ENCODE assay signal across 12 cellular contexts in the genomic region with DNA sequence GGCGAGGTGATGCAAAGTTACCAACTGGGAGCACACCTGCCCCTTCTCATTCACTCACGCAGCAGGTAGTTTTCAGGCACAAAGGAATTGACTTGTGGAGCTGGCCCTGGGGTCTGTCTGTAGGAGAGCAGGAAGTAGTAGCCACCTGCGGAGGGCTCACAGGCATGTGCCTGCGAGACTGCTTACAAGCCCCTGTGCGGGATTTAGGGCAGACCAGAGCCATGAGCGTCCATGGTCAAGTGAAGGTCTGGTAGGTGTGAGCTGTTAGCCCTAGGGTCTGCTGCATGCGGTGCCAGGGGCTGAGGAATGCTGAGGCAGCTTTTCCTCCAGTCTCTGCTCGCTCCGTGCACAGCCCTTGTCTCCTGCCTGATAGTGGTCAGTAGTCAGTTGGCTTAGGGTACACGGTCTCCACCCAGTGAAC. TPM values are rescaled to one million over a fixed set of nuclear protein-coding genes. Genes with fewer than 3 reads are reported as not detected.
A peak's percentile ranks its signal among the peaks of the same experiment; 100 is the strongest.
DNase-seq lines count a peak whose midpoint lies in the region; ATAC-seq and TF ChIP-seq lines count a peak whose summit lies in the region.
"Had no signal": no experiment of that assay in that cellular context is flagged by ENCODE, and none has a peak within 500 bp of the region (broad histone marks: within the 10 kb centered on the region; RNA-seq: fewer than 3 reads in every experiment).

No MANE protein-coding gene starts in this region.

- H3K27ac Mint-ChIP-seq in activated CD4-positive, alpha-beta T cell treated with anti-CD3 and anti-CD28 coated beads, Interleukin-2, amount 10 ng/mL, durations not matched to agents 7 days and 5 days = peak overlapping the region; percentile 97
- H3K27ac Mint-ChIP-seq in T-helper 17 cell = peak overlapping the region; percentile 99
- peak overlapping the region; percentile 98 for H3K27ac Mint-ChIP-seq in stimulated activated naive CD8-positive, alpha-beta T cell treated with anti-CD3 and anti-CD28 coated beads, Interleukin-15, Interleukin-2, amounts not matched to agents 100 ng/mL and 50 ng/mL, for 24 hours

- H3K4me3 ChIP-seq in esophagus (ENCODE audit: low read depth in 1 of 2, low read length in 2 of 2) = no peak overlapping the region
- H3K4me3 ChIP-seq in gastroesophageal sphincter = no peak overlapping the region

- H3K27ac ChIP-seq in esophagus (ENCODE audit: low read depth in 2 of 2, low read length in 1 of 2) (peak overlapping the region; percentile 4 to 34), gastroesophageal sphincter (peak overlapping the region in 2 of 4 donors; percentile 73), caudate nucleus (ENCODE audit: low read depth, low read length) (no peak overlapping the region)
- H3K27ac ChIP-seq: VCaP had no signal

- H3K36me3 ChIP-seq in esophagus (ENCODE audit: control insufficient read depth in 2 of 2, insufficient read depth in 2 of 2, low read length in 1 of 2) (no peaks in the 10 kb centered on the region), gastroesophageal sphincter (no peaks in the 10 kb centered on the region)

- POLR2A ChIA-PET in activated CD4-positive, alpha-beta T cell treated with anti-CD3 and anti-CD28 coated beads, Interleukin-2, amount 10 ng/mL, durations not matched to agents 7 days and 5 days (lab: Charles Lee) = interaction anchor here (0.6 to 1.6 kb wide), 4 partner anchors 10 to 1598 kb away, joined by 3 to 4 read pairs (median 4); no protein-coding TSS in a partner anchor

- CTCF ChIA-PET in activated CD4-positive, alpha-beta T cell treated with anti-CD3 and anti-CD28 coated beads, Interleukin-2, amount 10 ng/mL, durations not matched to agents 7 days and 5 days (lab: Charles Lee) = interaction anchor here (0.6 to 7.1 kb wide), 6 partner anchors 11 to 799 kb away, joined by 3 to 60 read pairs (median 8); partner anchors contain the start of gene ACTR1B

- peaks cover 56% of the 10 kb centered on the region for H3K36me3 Mint-ChIP-seq in activated CD4-positive, alpha-beta T cell treated with anti-CD3 and anti-CD28 coated beads, Interleukin-2, amount 10 ng/mL, durations not matched to agents 7 days and 5 days (ENCODE audit: low read depth)
- no peaks in the 10 kb centered on the region for H3K36me3 Mint-ChIP-seq in T-helper 17 cell (ENCODE audit: low read depth)
- H3K36me3 Mint-ChIP-seq in stimulated activated naive CD8-positive, alpha-beta T cell treated with anti-CD3 and anti-CD28 coated beads, Interleukin-15, Interleukin-2, amounts not matched to agents 100 ng/mL and 50 ng/mL, for 24 hours (ENCODE audit: low read depth) = peaks cover 3% of the 10 kb centered on the region

- H3K27me3 Mint-ChIP-seq in activated CD4-positive, alpha-beta T cell treated with anti-CD3 and anti-CD28 coated beads, Interleukin-2, amount 10 ng/mL, durations not matched to agents 7 days and 5 days = no peaks in the 10 kb centered on the region
- H3K27me3 Mint-ChIP-seq in T-helper 17 cell = no peaks in the 10 kb centered on the region
- H3K27me3 Mint-ChIP-seq in stimulated activated naive CD8-positive, alpha-beta T cell treated with anti-CD3 and anti-CD28 coated beads, Interleukin-15, Interleukin-2, amounts not matched to agents 100 ng/mL and 50 ng/mL, for 24 hours = no peaks in the 10 kb centered on the region

- no peak for TF ChIP-seq CTCF in gastroesophageal sphincter (IDR thresholded peaks at IDR 0.05)

- TF ChIP-seq POLR2A in gastroesophageal sphincter (IDR thresholded peaks at IDR 0.05) = no peak

- no peaks in the 10 kb centered on the region for H3K27me3 ChIP-seq in esophagus (ENCODE audit: control insufficient read depth in 1 of 2, insufficient read depth in 2 of 2, low read length in 2 of 2)
- H3K27me3 ChIP-seq in gastroesophageal sphincter = no peaks in the 10 kb centered on the region

- H3K9me3 ChIP-seq in T-helper 17 cell (ENCODE audit: control insufficient read depth, low read length, poor library complexity, severe bottlenecking) = no peaks in the 10 kb centered on the region
- H3K9me3 ChIP-seq in esophagus (ENCODE audit: control insufficient read depth in 2 of 2, insufficient read depth in 1 of 2, low read depth in 1 of 2, low read length in 1 of 2) = no peaks in the 10 kb centered on the region
- no peaks in the 10 kb centered on the region for H3K9me3 ChIP-seq in gastroesophageal sphincter

- WGBS in esophagus, 2 donors = 80 to 83% methylated on average over 10 of the region's 10 CpGs
- 93 to 100% methylated on average over 1 to 4 of the region's 10 CpGs for WGBS in gastroesophageal sphincter (ENCODE audit: low coverage in 1 of 2), 2 donors

- H3K4me1 Mint-ChIP-seq in activated CD4-positive, alpha-beta T cell treated with anti-CD3 and anti-CD28 coated beads, Interleukin-2, amount 10 ng/mL, durations not matched to agents 7 days and 5 days = peaks cover 93% of the 10 kb centered on the region
- peaks cover 80% of the 10 kb centered on the region for H3K4me1 Mint-ChIP-seq in T-helper 17 cell
- H3K4me1 Mint-ChIP-seq in stimulated activated naive CD8-positive, alpha-beta T cell treated with anti-CD3 and anti-CD28 coated beads, Interleukin-15, Interleukin-2, amounts not matched to agents 100 ng/mL and 50 ng/mL, for 24 hours (ENCODE audit: low read depth) = peaks cover 94% of the 10 kb centered on the region

- TF ChIP-seq EP300 in gastroesophageal sphincter (IDR thresholded peaks at IDR 0.05) = no peak

- H3K4me1 ChIP-seq in esophagus (ENCODE audit: control insufficient read depth in 2 of 2, insufficient read depth in 2 of 2, low read length in 1 of 2) (peaks cover 6 to 30% of the 10 kb centered on the region in 2 donors), gastroesophageal sphincter (peaks cover 4 to 80% (median 32%) of the 10 kb centered on the region in 3 donors)

- H3K4me3 Mint-ChIP-seq in activated CD4-positive, alpha-beta T cell treated with anti-CD3 and anti-CD28 coated beads, Interleukin-2, amount 10 ng/mL, durations not matched to agents 7 days and 5 days = peak overlapping the region; percentile 73
- peak overlapping the region; percentile 92 for H3K4me3 Mint-ChIP-seq in T-helper 17 cell
- H3K4me3 Mint-ChIP-seq in stimulated activated naive CD8-positive, alpha-beta T cell treated with anti-CD3 and anti-CD28 coated beads, Interleukin-15, Interleukin-2, amounts not matched to agents 100 ng/mL and 50 ng/mL, for 24 hours = peak overlapping the region; percentile 78

- no peak for DNase-seq in activated CD4-positive, alpha-beta T cell treated with anti-CD3 and anti-CD28 coated beads, Interleukin-2, amount 10 ng/mL, durations not matched to agents 7 days and 5 days
- DNase-seq in activated CD4-positive, alpha-beta T cell treated with anti-CD3 and anti-CD28 coated beads, Interleukin-2, amount 50 U/mL, for 48 hours = no peak
- no peak for DNase-seq in T-helper 17 cell
- DNase-seq in NCI-H82 (lab: John Stamatoyannopoulos, UW) = no peak
- DNase-seq in caudate nucleus (lab: John Stamatoyannopoulos, UW) = no peak
- DNase-seq: kidney; NCI-H1930; stimulated activated CD4-positive, alpha-beta T cell treated with anti-CD3 and anti-CD28 coated beads, Interleukin-2, amount 100 ng/mL, for 48 hours had no signal

- ATAC-seq in T-helper 17 cell (no peak), gastroesophageal sphincter (no peak)

- peaks cover 3% of the 10 kb centered on the region for H3K9me3 Mint-ChIP-seq in activated CD4-positive, alpha-beta T cell treated with anti-CD3 and anti-CD28 coated beads, Interleukin-2, amount 10 ng/mL, durations not matched to agents 7 days and 5 days
- no peaks in the 10 kb centered on the region for H3K9me3 Mint-ChIP-seq in stimulated activated naive CD8-positive, alpha-beta T cell treated with anti-CD3 and anti-CD28 coated beads, Interleukin-15, Interleukin-2, amounts not matched to agents 100 ng/mL and 50 ng/mL, for 24 hours

RNA-seq across cellular contexts. Expression of gene INPP4A, which starts 18.9 kb away (rescaled TPM):
- total RNA-seq in activated CD4-positive, alpha-beta T cell treated with anti-CD3 and anti-CD28 coated beads, Interleukin-2, amount 10 ng/mL, durations not matched to agents 7 days and 5 days = 100 to 1,000 TPM; 140 to 165 TPM
- 100 to 1,000 TPM; 109 to 110 TPM for total RNA-seq in T-helper 17 cell
- 1 to 10 TPM; 3.4 to 3.8 TPM for polyA plus RNA-seq in esophagus
- 10 to 100 TPM; 30.2 to 45.1 (median 37.8) TPM for total RNA-seq in gastroesophageal sphincter
